Comparison of ENCODE assay signal across 28 cellular contexts in the genomic region with DNA sequence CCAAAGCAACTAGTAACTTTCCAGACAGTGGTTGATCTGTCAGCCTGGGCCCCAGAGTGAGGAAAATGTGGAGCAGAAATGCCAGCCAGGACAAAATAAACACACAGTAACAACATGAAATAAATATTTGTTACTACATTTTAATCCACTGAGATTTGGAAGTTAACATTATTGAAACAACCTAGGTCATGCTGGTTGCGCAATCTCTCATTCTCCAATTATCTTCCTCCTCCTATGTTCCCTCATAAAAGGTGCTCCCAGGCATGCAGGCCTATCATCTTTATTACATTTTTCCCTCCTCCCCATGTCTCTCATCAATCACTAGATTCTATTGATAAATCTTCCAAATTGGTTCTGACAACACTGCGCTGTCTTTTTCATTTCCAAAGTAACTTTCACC.
"Had no signal": no experiment of that assay in that cellular context is flagged by ENCODE, and none has a peak within 500 bp of the region (broad histone marks: within the 10 kb centered on the region; RNA-seq: fewer than 3 reads in every experiment).

No MANE protein-coding gene starts in this region.

- DNase-seq: natural killer cell; occipital lobe; ovary; posterior cingulate gyrus; psoas muscle; right cardiac atrium; spleen; stimulated activated CD4-positive, alpha-beta T cell treated with anti-CD3 and anti-CD28 coated beads, Interleukin-12 subunit alpha, Interleukin-12 subunit beta, amount 100 ng/mL, for 4 hours; stimulated activated CD4-positive, alpha-beta T cell treated with anti-CD3 and anti-CD28 coated beads, Interleukin-1b, Interleukin-23, amount 100 ng/mL, for 48 hours; stimulated activated CD4-positive, alpha-beta T cell treated with anti-CD3 and anti-CD28 coated beads, Interleukin-4, amount 100 ng/mL, for 1 hour; stimulated activated CD4-positive, alpha-beta T cell treated with anti-CD3 and anti-CD28 coated beads, Interleukin-4, amount 100 ng/mL, for 4 hours; stimulated activated CD8-positive, alpha-beta memory T cell treated with anti-CD3 and anti-CD28 coated beads, Interleukin-4, amount 100 ng/mL, for 48 hours; stimulated activated naive CD4-positive, alpha-beta T cell; stimulated activated naive CD8-positive, alpha-beta T cell treated with anti-CD3 and anti-CD28 coated beads, Interleukin-15, amount 100 ng/mL, for 72 hours; stimulated activated naive CD8-positive, alpha-beta T cell treated with anti-CD3 and anti-CD28 coated beads, Interleukin-15, Interleukin-2, amounts not matched to agents 100 U/mL and 50 U/mL, for 24 hours; substantia nigra; testis; tibial artery; transverse colon; upper lobe of right lung; uterus had no signal

- H3K27me3 ChIP-seq: neural progenitor cell, ovary, spleen, suprapubic skin, testis, tibial artery, transverse colon, upper lobe of right lung, uterus had no signal

- H3K9ac ChIP-seq: neural progenitor cell, parathyroid adenoma had no signal

- H3K79me2 ChIP-seq: parathyroid adenoma had no signal

- ATAC-seq: natural killer cell; psoas muscle; right cardiac atrium; sciatic nerve; stimulated activated memory B cell treated with anti-CD40 and anti-IgM and Interleukin-4, amounts not matched to agents 10 μg/mL and 1 μg/mL and 100 μg/mL, for 72 hours; stimulated activated naive CD8-positive, alpha-beta T cell treated with anti-CD3 and anti-CD28 coated beads, Interleukin-15, amount 100 ng/mL, for 72 hours; stimulated activated naive CD8-positive, alpha-beta T cell treated with anti-CD3 and anti-CD28 coated beads, Interleukin-15, Interleukin-2, amounts not matched to agents 100 U/mL and 50 U/mL, for 24 hours; upper lobe of right lung had no signal

- H3K4me1 ChIP-seq: neural progenitor cell, parathyroid adenoma, psoas muscle, spleen, suprapubic skin, testis, tibial artery, transverse colon, upper lobe of right lung, uterus had no signal

- H3K36me3 ChIP-seq: neural progenitor cell, ovary, spleen, suprapubic skin, tibial artery, transverse colon, upper lobe of right lung, uterus had no signal

- H3K27ac ChIP-seq: neural progenitor cell, ovary, parathyroid adenoma, psoas muscle, skin epidermis, spleen, suprapubic skin, testis, tibial artery, transverse colon, upper lobe of right lung, uterus had no signal

- H2AFZ ChIP-seq: neural progenitor cell, parathyroid adenoma had no signal

- H3K4me2 ChIP-seq: neural progenitor cell, smooth muscle cell had no signal

- H3K9me3 ChIP-seq: ovary, testis, transverse colon, upper lobe of right lung, uterus had no signal

- H3K4me3 ChIP-seq: neural progenitor cell, ovary, psoas muscle, skin epidermis, smooth muscle cell, spleen, suprapubic skin, testis, tibial artery, transverse colon, upper lobe of right lung, uterus had no signal
